8 cellular contexts compared by ENCODE assay signal in genomic region chr18:77208969-77209368, GRCh38. TPM values are rescaled to one million over a fixed set of nuclear protein-coding genes. Genes with fewer than 3 reads are reported as not detected.
A peak's percentile ranks its signal among the peaks of the same experiment; 100 is the strongest.
DNase-seq lines count a peak whose midpoint lies in the region; ATAC-seq and TF ChIP-seq lines count a peak whose summit lies in the region.

No MANE protein-coding gene starts in this region.

- POLR2A ChIA-PET in HEK293T (lab: Yijun Ruan, JAX), result no interaction called here

- intact Hi-C loops in psoas muscle (cut with DNase I), result loop anchor here (5.0 kb wide), 3 partner anchors 77 to 747 kb away; partner anchors contain the start of gene MBP (in 1 of the 2)

- H3K27ac ChIP-seq in psoas muscle, result peak overlapping the region; percentile 0

- H3K36me3 ChIP-seq in psoas muscle (ENCODE audit: insufficient read depth in 1 of 2, low read depth in 1 of 2), result no peaks in the 10 kb centered on the region

- H3K4me3 ChIP-seq in epithelial cell of proximal tubule (ENCODE audit: low read depth, low read length), result peak overlapping the region; percentile 13
- H3K4me3 ChIP-seq in psoas muscle, result peak overlapping the region; percentile 10

- ATAC-seq in GM18867 (IDR thresholded peaks at IDR 0.05; ENCODE audit: unreplicated experiment), result peak; percentile 84
- peak; percentile 57 for ATAC-seq in HG03060 (IDR thresholded peaks at IDR 0.05; ENCODE audit: low read depth, unreplicated experiment)
- no peak for ATAC-seq in psoas muscle

- H3K9me3 ChIP-seq in psoas muscle, result no peaks in the 10 kb centered on the region

- DNase-seq in AML-193 (lab: John Stamatoyannopoulos, UW), result peak; percentile 77 to 82
- peak; percentile 87 for DNase-seq in RPMI8226
- no peak for DNase-seq in epithelial cell of proximal tubule (ENCODE audit: low read depth)
- DNase-seq in psoas muscle, result no peak
- DNase-seq in HEK293T (ENCODE audit: extremely low spot score), result no peak
- DNase-seq in T-helper 9 cell, result no peak

- 61 to 72% (median 69%) methylated on average over 4 of the region's 4 CpGs for WGBS in psoas muscle, 3 donors

- CTCF ChIA-PET in HEK293T (lab: Yijun Ruan, JAX), result interaction anchor here (0.6 kb wide), 1 partner anchor 86 kb away, joined by 3 read pairs; no protein-coding TSS in a partner anchor

- peaks cover 24% of the 10 kb centered on the region for H3K4me1 ChIP-seq in psoas muscle

- TF ChIP-seq CTCF in epithelial cell of proximal tubule (conservative IDR thresholded peaks at IDR 0.05; ENCODE audit: low read depth, low read length), result no peak
- TF ChIP-seq CTCF in psoas muscle (IDR thresholded peaks at IDR 0.05), result no peak

- H3K27me3 ChIP-seq in psoas muscle (ENCODE audit: insufficient read depth in 3 of 3, low read length in 2 of 3), result no peaks in the 10 kb centered on the region

TF ChIP-seq in HEK293T, 16 proteins besides CTCF, POLR2A, EP300 and RAD21:
- TF ChIP-seq NFRKB (IDR thresholded peaks at IDR 0.05) (no peak), FOXK2 (IDR thresholded peaks at IDR 0.05) (no peak), HDGF (IDR thresholded peaks at IDR 0.05; ENCODE audit: borderline replicate concordance) (no peak), SUZ12 (IDR thresholded peaks at IDR 0.05) (no peak), ELF4 (IDR thresholded peaks at IDR 0.05) (no peak), SP1 (IDR thresholded peaks at IDR 0.05) (no peak), TARDBP (IDR thresholded peaks at IDR 0.05) (no peak), PKNOX1 (IDR thresholded peaks at IDR 0.05) (no peak), ZNF384 (IDR thresholded peaks at IDR 0.05) (no peak), LEF1 (IDR thresholded peaks at IDR 0.05; ENCODE audit: borderline replicate concordance) (no peak), BHLHE40 (IDR thresholded peaks at IDR 0.05; ENCODE audit: borderline replicate concordance) (no peak), FOXM1 (IDR thresholded peaks at IDR 0.05; ENCODE audit: borderline replicate concordance) (no peak), CTBP1 (IDR thresholded peaks at IDR 0.05; ENCODE audit: borderline replicate concordance) (no peak), FOXA1 (IDR thresholded peaks at IDR 0.05) (no peak), L3MBTL2 (conservative IDR thresholded peaks at IDR 0.05) (no peak), ARNT (IDR thresholded peaks at IDR 0.05) (no peak)

RNA-seq across cellular contexts. Expression of gene GALR1, which starts 40.7 kb away (rescaled TPM):
- not detected in 2 replicates for total RNA-seq in epithelial cell of proximal tubule
- under 1 TPM in 1 of 4 donors, not detected in 3; 0.02 TPM for total RNA-seq in psoas muscle
- polyA plus RNA-seq in psoas muscle, result under 1 TPM in 1 of 3 donors, not detected in 2; under 0.01 TPM

Comparison
In these comparisons a context has a peak if more than half of its experiments do, and no peak if none do; other contexts are left out.
1. DNase-seq: peak in AML-193 (2 of 2) and RPMI8226 (single experiment); none in epithelial cell of proximal tubule (single experiment), psoas muscle (0 of 2), HEK293T (single experiment) and T-helper 9 cell (single experiment).
2. ATAC-seq: peak in GM18867 (single experiment) and HG03060 (single experiment); none in psoas muscle (0 of 4).